ENCODE assay signal across 8 cellular contexts in genomic region chr17:78316867-78317816, GRCh38. TPM values are rescaled to one million over a fixed set of nuclear protein-coding genes. Genes with fewer than 3 reads are reported as not detected.
DNase-seq lines count a peak whose midpoint lies in the region; ATAC-seq and TF ChIP-seq lines count a peak whose summit lies in the region.

No MANE protein-coding gene starts in this region.

- no peaks in the 10 kb centered on the region for H3K9me3 ChIP-seq in OCI-LY3 (ENCODE audit: insufficient read depth, low read length)
- no peaks in the 10 kb centered on the region for H3K9me3 ChIP-seq in esophagus muscularis mucosa

- TF ChIP-seq CTCF in GM13976 (IDR thresholded peaks at IDR 0.05; ENCODE audit: borderline replicate concordance, control extremely low read depth, extremely low read depth, insufficient read depth, missing control alignments) = no peak
- no peak for TF ChIP-seq CTCF in OCI-LY3 (IDR thresholded peaks at IDR 0.05; ENCODE audit: low read depth, low read length)
- no peak for TF ChIP-seq CTCF in esophagus muscularis mucosa (IDR thresholded peaks at IDR 0.05)

- H3K4me3 ChIP-seq in OCI-LY3 (ENCODE audit: low read length) (peak overlapping the region; percentile 75), esophagus muscularis mucosa (no peak overlapping the region)

- TF ChIP-seq EP300 in esophagus muscularis mucosa (IDR thresholded peaks at IDR 0.05) = no peak

- TF ChIP-seq POLR2A in esophagus muscularis mucosa (IDR thresholded peaks at IDR 0.05; ENCODE audit: low read depth) = no peak

- H3K27ac ChIP-seq in OCI-LY3 (ENCODE audit: low read length) (peak overlapping the region; percentile 99), esophagus muscularis mucosa (replicated peaks in 1 of 4) (peak overlapping the region; percentile 77 to 87 (median 84))

- H3K9ac ChIP-seq in OCI-LY3 (ENCODE audit: low read length) = peak overlapping the region; percentile 92

- in situ Hi-C loops in GM13976 (cut with MboI; ENCODE audit: low sequenced_read_pairs, unreplicated experiment) = no loop called here

- H3K79me2 ChIP-seq in OCI-LY3 (ENCODE audit: low read length) = peaks cover 3% of the 10 kb centered on the region; the same call in 1 of the 2 replicates

- no peak overlapping the region for H2AFZ ChIP-seq in OCI-LY3 (ENCODE audit: low read depth, low read length)

- H3K4me1 ChIP-seq in OCI-LY3 (ENCODE audit: low read length) (peaks cover 69% of the 10 kb centered on the region), esophagus muscularis mucosa (peaks cover 35 to 54% (median 51%) of the 10 kb centered on the region in 4 donors)

- DNase-seq in GM13976 (ENCODE audit: low spot score) (peak; percentile 64), esophagus muscularis mucosa (ENCODE audit: extremely low spot score) (no peak), renal cortical epithelial cell (ENCODE audit: low read depth) (peak; percentile 92), germinal center (ENCODE audit: low spot score) (no peak), NCI-H1105 treated with DMSO at 0.1 percent for 48 hours (lab: John Stamatoyannopoulos, UW) (no peak)

- H3K4me2 ChIP-seq in OCI-LY3 (ENCODE audit: low read length) = peak overlapping the region; percentile 87

- no peaks in the 10 kb centered on the region for H3K27me3 ChIP-seq in OCI-LY3 (ENCODE audit: low read depth, low read length)
- H3K27me3 ChIP-seq in esophagus muscularis mucosa = no peaks in the 10 kb centered on the region

- no peaks in the 10 kb centered on the region for H3K36me3 ChIP-seq in OCI-LY3 (replicated peaks; ENCODE audit: low read depth, low read length)
- H3K36me3 ChIP-seq in esophagus muscularis mucosa = no peaks in the 10 kb centered on the region

- H4K20me1 ChIP-seq in OCI-LY3 (ENCODE audit: insufficient read depth, low read length) = no peaks in the 10 kb centered on the region

- ATAC-seq in GM18517 (IDR thresholded peaks at IDR 0.05; ENCODE audit: unreplicated experiment) (no peak), HG02973 (IDR thresholded peaks at IDR 0.05; ENCODE audit: unreplicated experiment) (no peak)

- WGBS in esophagus muscularis mucosa = 68% methylated on average over 21 of the region's 21 CpGs

- intact Hi-C loops in esophagus muscularis mucosa (cut with DNase I) = no loop called here

RNA-seq across cellular contexts. Expression of gene SOCS3, which starts 42.7 kb away (rescaled TPM):
- 1,000 to 10,000 TPM in 1 of 4 donors, 10 to 100 TPM in 3; 12.5 to 1,139 (median 39.3) TPM for total RNA-seq in esophagus muscularis mucosa
- 46.4 and 94.7 TPM in 2 replicates for total RNA-seq in renal cortical epithelial cell

Comparison
In these comparisons a context has a peak if more than half of its experiments do, and no peak if none do; other contexts are left out.
1. DNase-seq: peak in GM13976 (single experiment) and renal cortical epithelial cell (single experiment); none in esophagus muscularis mucosa (single experiment), germinal center (single experiment) and NCI-H1105 treated with DMSO at 0.1 percent for 48 hours (single experiment).